Comparison of ENCODE assay signal across 9 cellular contexts in genomic region chr2:37390777-37391176, GRCh38. TPM values are rescaled to one million over a fixed set of nuclear protein-coding genes. Genes with fewer than 3 reads are reported as not detected.
DNase-seq lines count a peak whose midpoint lies in the region; ATAC-seq and TF ChIP-seq lines count a peak whose summit lies in the region.
"Had no signal": no experiment of that assay in that cellular context is flagged by ENCODE, and none has a peak within 500 bp of the region (broad histone marks: within the 10 kb centered on the region; RNA-seq: fewer than 3 reads in every experiment).

No MANE protein-coding gene starts in this region.

- H3K9me3 ChIP-seq in psoas muscle, result no peaks in the 10 kb centered on the region
- H3K9me3 ChIP-seq in upper lobe of left lung, result no peaks in the 10 kb centered on the region
- H3K9me3 ChIP-seq in WERI-Rb-1 (ENCODE audit: severe bottlenecking), result no peaks in the 10 kb centered on the region

- TF ChIP-seq CTCF in psoas muscle (IDR thresholded peaks at IDR 0.05) (no peak), upper lobe of left lung (IDR thresholded peaks at IDR 0.05) (no peak), WERI-Rb-1 (IDR thresholded peaks at IDR 0.05; ENCODE audit: low read depth, low read length) (no peak)

- H3K36me3 ChIP-seq in psoas muscle (ENCODE audit: insufficient read depth in 1 of 2, low read depth in 1 of 2) (no peaks in the 10 kb centered on the region), upper lobe of left lung (no peaks in the 10 kb centered on the region), WERI-Rb-1 (no peaks in the 10 kb centered on the region)

- H3K4me3 ChIP-seq in psoas muscle, result no peak overlapping the region
- H3K4me3 ChIP-seq in upper lobe of left lung, result no peak overlapping the region
- no peak overlapping the region for H3K4me3 ChIP-seq in WERI-Rb-1 (ENCODE audit: low read depth, low read length)

- no peaks in the 10 kb centered on the region for H3K27me3 ChIP-seq in psoas muscle (ENCODE audit: insufficient read depth in 3 of 3, low read length in 2 of 3)
- H3K27me3 ChIP-seq in upper lobe of left lung, result no peaks in the 10 kb centered on the region
- H3K27me3 ChIP-seq in WERI-Rb-1 (ENCODE audit: insufficient read depth, low read depth, severe bottlenecking), result no peaks in the 10 kb centered on the region

- H3K27ac Mint-ChIP-seq in activated naive CD8-positive, alpha-beta T cell, result no peak overlapping the region

- 58 to 91% (median 77%) methylated on average over 2 of the region's 2 CpGs for WGBS in psoas muscle, 3 donors
- WGBS in upper lobe of left lung, 2 donors, result 56 to 69% methylated on average over 2 of the region's 2 CpGs

- H3K27me3 Mint-ChIP-seq in activated naive CD8-positive, alpha-beta T cell, result no peaks in the 10 kb centered on the region

- H3K27ac ChIP-seq in psoas muscle, result peak overlapping the region; percentile 80
- peak overlapping the region in 1 of 4 donors; percentile 55 for H3K27ac ChIP-seq in upper lobe of left lung
- no peak overlapping the region for H3K27ac ChIP-seq in WERI-Rb-1

- TF ChIP-seq POLR2A in upper lobe of left lung (IDR thresholded peaks at IDR 0.05), result no peak

- no peak for TF ChIP-seq EP300 in upper lobe of left lung (IDR thresholded peaks at IDR 0.05)

- H3K36me3 Mint-ChIP-seq in activated naive CD8-positive, alpha-beta T cell, result no peaks in the 10 kb centered on the region

- H3K4me1 ChIP-seq in psoas muscle, result peaks cover 14% of the 10 kb centered on the region
- H3K4me1 ChIP-seq in upper lobe of left lung, result peaks cover 9 to 20% (median 17%) of the 10 kb centered on the region in 4 donors

- no peaks in the 10 kb centered on the region for H3K9me3 Mint-ChIP-seq in activated naive CD8-positive, alpha-beta T cell (ENCODE audit: low read depth)
- H3K9me3 Mint-ChIP-seq: H9 had no signal

- ATAC-seq in GM18858 (IDR thresholded peaks at IDR 0.05; ENCODE audit: unreplicated experiment) (peak; percentile 0), HG03095 (IDR thresholded peaks at IDR 0.05; ENCODE audit: unreplicated experiment) (peak; percentile 12), psoas muscle (no peak), upper lobe of left lung (ENCODE audit: low FRiP score in 2 of 2) (no peak)

- intact Hi-C loops in psoas muscle (cut with DNase I), result loop anchor here in 1 of 2 donors (5.0 kb wide), 1 partner anchor 487 kb away; no protein-coding TSS in a partner anchor

- DNase-seq in psoas muscle, result no peak
- no peak for DNase-seq in upper lobe of left lung
- no peak for DNase-seq in WERI-Rb-1
- DNase-seq in NCI-H2196 treated with DMSO at 0.1 percent for 48 hours (lab: John Stamatoyannopoulos, UW; ENCODE audit: unreplicated experiment), result no peak

- H3K4me1 Mint-ChIP-seq in activated naive CD8-positive, alpha-beta T cell (ENCODE audit: low read depth), result peaks cover 10% of the 10 kb centered on the region

- H3K4me3 Mint-ChIP-seq in activated naive CD8-positive, alpha-beta T cell, result peak overlapping the region; percentile 67
- H3K4me3 Mint-ChIP-seq: H9 had no signal

RNA-seq across cellular contexts. Expression of gene QPCT, which starts 46.3 kb away (rescaled TPM):
- total RNA-seq in psoas muscle, result 10 to 100 TPM in 1 of 4 donors, 1 to 10 TPM in 3; 1.4 to 10.6 (median 5.9) TPM
- polyA plus RNA-seq in psoas muscle, result 1 to 10 TPM in 2 of 3 donors, under 1 TPM in 1; 0.36 to 2.5 (median 1.0) TPM
- 10 to 100 TPM in 1 of 6 donors, 1 to 10 TPM in 4, not detected in 1; 2.0 to 12.5 (median 6.0) TPM for total RNA-seq in upper lobe of left lung
- total RNA-seq: H9, osteocyte had no signal

Comparison
In these comparisons a context has a peak if more than half of its experiments do, and no peak if none do; other contexts are left out.
1. ATAC-seq: peak in GM18858 (single experiment) and HG03095 (single experiment); none in psoas muscle (0 of 4) and upper lobe of left lung (0 of 2).